2 cellular contexts compared by ENCODE assay signal in genomic region chr17:7098802-7099459, GRCh38.
TF ChIP-seq lines count a peak whose summit lies in the region.

No MANE protein-coding gene starts in this region.

TF ChIP-seq in HepG2, 621 proteins besides CTCF, POLR2A, EP300 and RAD21:
- TF ChIP-seq ARNTL (CRISPR knock-in tag; IDR thresholded peaks at IDR 0.05) (no peak), FUBP1 (CRISPR knock-in tag; IDR thresholded peaks at IDR 0.05; ENCODE audit: borderline replicate concordance) (no peak), FIP1L1 (IDR thresholded peaks at IDR 0.05; ENCODE audit: borderline replicate concordance, insufficient read depth, low read depth, low read length) (no peak), CBX5 (CRISPR knock-in tag; IDR thresholded peaks at IDR 0.05; ENCODE audit: borderline replicate concordance) (no peak), SPEN (CRISPR knock-in tag; IDR thresholded peaks at IDR 0.05; ENCODE audit: low read depth) (no peak), TCF7 (IDR thresholded peaks at IDR 0.05; ENCODE audit: low read depth) (no peak), HDAC1 (CRISPR knock-in tag; IDR thresholded peaks at IDR 0.05) (no peak), NAIF1 (CRISPR knock-in tag; IDR thresholded peaks at IDR 0.05; ENCODE audit: borderline replicate concordance) (no peak), RNF2 (conservative IDR thresholded peaks at IDR 0.05; ENCODE audit: low read depth) (no peak), E2F2 (CRISPR knock-in tag; IDR thresholded peaks at IDR 0.05; ENCODE audit: borderline replicate concordance) (no peak), ZNF33A (CRISPR knock-in tag; IDR thresholded peaks at IDR 0.05; ENCODE audit: borderline replicate concordance) (no peak), BHLHE40 (IDR thresholded peaks at IDR 0.05; ENCODE audit: low read length) (no peak), CSRNP1 (CRISPR knock-in tag; IDR thresholded peaks at IDR 0.05) (no peak), MAFK (conservative IDR thresholded peaks at IDR 0.05 in 1 of 2, IDR thresholded peaks at IDR 0.05 in 1 of 2; ENCODE audit: low read length in 2 of 2) (no peak), CHD4 (IDR thresholded peaks at IDR 0.05; ENCODE audit: borderline replicate concordance, low read length) (no peak), MTF2 (CRISPR knock-in tag; IDR thresholded peaks at IDR 0.05; ENCODE audit: borderline replicate concordance) (no peak)

TF ChIP-seq in HEK293, 187 proteins besides CTCF, POLR2A, EP300 and RAD21:
- TF ChIP-seq PRDM10 (tag by site-specific recombination; IDR thresholded peaks at IDR 0.05) (peak; percentile 61; the same call in 1 of the 2 replicates), BCL6B (tag by site-specific recombination; IDR thresholded peaks at IDR 0.05) (no peak), ZNF791 (tag by site-specific recombination; IDR thresholded peaks at IDR 0.05) (no peak), ZIC2 (tag by site-specific recombination; IDR thresholded peaks at IDR 0.05) (no peak), GLIS1 (tag by site-specific recombination; IDR thresholded peaks at IDR 0.05) (peak; percentile 70)
